In the genomic region with DNA sequence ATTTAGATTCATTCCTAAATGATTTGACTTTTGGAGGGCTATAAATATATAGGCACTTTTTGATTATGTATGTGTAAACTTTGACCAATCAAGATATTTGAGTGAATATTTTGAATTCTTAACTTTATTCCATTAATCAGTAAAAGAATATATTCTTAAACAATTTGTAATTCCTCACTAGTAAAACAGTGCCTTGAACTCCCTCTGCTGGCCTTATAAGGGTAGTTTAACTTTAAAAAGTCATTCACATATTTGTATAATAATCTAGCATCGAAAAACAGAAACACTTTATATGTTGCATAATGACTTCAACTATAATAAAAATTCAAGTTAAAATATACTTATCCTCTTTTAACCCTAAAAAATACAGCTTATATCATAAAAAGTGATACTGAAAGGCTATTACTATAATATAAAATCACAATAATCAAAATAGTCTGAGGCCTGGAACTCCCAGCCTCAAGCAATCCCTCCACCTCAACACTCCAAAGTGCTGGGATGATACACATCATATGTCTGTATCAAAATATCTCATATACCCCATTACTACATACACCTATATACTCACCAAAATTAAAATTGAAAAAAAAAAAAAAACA, we compare ENCODE assay signal across 8 cellular contexts. TPM values are rescaled to one million over a fixed set of nuclear protein-coding genes. Genes with fewer than 3 reads are reported as not detected.
DNase-seq lines count a peak whose midpoint lies in the region; ATAC-seq and TF ChIP-seq lines count a peak whose summit lies in the region.

No MANE protein-coding gene starts in this region.

- no peaks in the 10 kb centered on the region for H3K27me3 ChIP-seq in heart right ventricle
- H3K27me3 ChIP-seq in RWPE2 (ENCODE audit: insufficient read depth, poor library complexity, severe bottlenecking), result no peaks in the 10 kb centered on the region

- ATAC-seq in heart right ventricle, result no peak
- no peak for ATAC-seq in RWPE2 (ENCODE audit: low read depth)
- no peak for ATAC-seq in GM19397 (IDR thresholded peaks at IDR 0.05; ENCODE audit: unreplicated experiment)
- no peak for ATAC-seq in HG03095 (IDR thresholded peaks at IDR 0.05; ENCODE audit: unreplicated experiment)

- H3K36me3 ChIP-seq in heart right ventricle, result no peaks in the 10 kb centered on the region
- H3K36me3 ChIP-seq in RWPE2 (ENCODE audit: low read depth), result no peaks in the 10 kb centered on the region

- no peak overlapping the region for H3K27ac ChIP-seq in heart right ventricle
- H3K27ac ChIP-seq in RWPE2 (ENCODE audit: poor library complexity, severe bottlenecking), result no peak overlapping the region

- in situ Hi-C loops in KBM-7 (cut with MboI; ENCODE audit: low pct_unique_long_range_greater_than_20kb, low sequenced_read_pairs), result loop anchor here (25.0 kb wide), 1 partner anchor 665 kb away; no protein-coding TSS in a partner anchor

- WGBS in heart right ventricle, 2 donors, result 25 to 26% methylated on average over 1 of the region's 1 CpG

- H3K4me3 ChIP-seq in heart right ventricle (no peak overlapping the region), RWPE2 (ENCODE audit: severe bottlenecking) (no peak overlapping the region)

- H3K4me1 ChIP-seq in heart right ventricle, result no peaks in the 10 kb centered on the region
- no peaks in the 10 kb centered on the region for H3K4me1 ChIP-seq in RWPE2 (ENCODE audit: insufficient read depth, poor library complexity, severe bottlenecking)

- peak; percentile 16 to 67 (median 53) for TF ChIP-seq CTCF in heart right ventricle (IDR thresholded peaks at IDR 0.05)
- peak; percentile 75 for TF ChIP-seq CTCF in RWPE2 (IDR thresholded peaks at IDR 0.05; ENCODE audit: poor library complexity, severe bottlenecking)

- intact Hi-C loops in heart right ventricle (cut with DNase I) (loop anchor here in 7 of 10 donors (2.0 to 10.0 kb wide), 4 partner anchors 680 to 685 kb away; no protein-coding TSS in a partner anchor), cardiac septum (cut with DNase I) (loop anchor here (5.0 kb wide), 1 partner anchor 680 kb away; no protein-coding TSS in a partner anchor)

- DNase-seq in heart right ventricle (no peak), cardiac septum (ENCODE audit: low spot score) (no peak), KBM-7 (peak; percentile 20), RWPE2 (ENCODE audit: low spot score) (no peak), foreskin melanocyte (peak; percentile 13), mucosa of gallbladder (ENCODE audit: low spot score) (no peak)

- H3K9me3 ChIP-seq in heart right ventricle, result no peaks in the 10 kb centered on the region
- no peaks in the 10 kb centered on the region for H3K9me3 ChIP-seq in RWPE2 (ENCODE audit: severe bottlenecking)

RNA-seq across cellular contexts. Expression of a gene that starts 31.2 kb away (rescaled TPM):
- total RNA-seq in heart right ventricle (10 to 100 TPM; 22.7 to 33.2 (median 26.6) TPM), cardiac septum (23.5 TPM), mucosa of gallbladder (19.4 TPM)
- 10 to 100 TPM; 33.0 to 38.2 TPM for polyA plus RNA-seq in heart right ventricle

RNA-seq across cellular contexts. Expression of a gene that starts 31.3 kb away (rescaled TPM):
- total RNA-seq in heart right ventricle (10 to 100 TPM; 12.0 to 17.4 (median 15.1) TPM), cardiac septum (17.8 TPM), mucosa of gallbladder (14.0 TPM)
- 10 to 100 TPM in 1 of 2 donors, 1 to 10 TPM in 1; 2.0 to 12.1 TPM for polyA plus RNA-seq in heart right ventricle

Comparison
In these comparisons a context has a peak if more than half of its experiments do, and no peak if none do; other contexts are left out.
1. DNase-seq: peak in KBM-7 (single experiment) and foreskin melanocyte (single experiment); none in heart right ventricle (0 of 2), cardiac septum (single experiment), RWPE2 (single experiment) and mucosa of gallbladder (single experiment).